ENCODE assay signal across 8 cellular contexts in genomic region chr1:44031051-44031899, GRCh38. TPM values are rescaled to one million over a fixed set of nuclear protein-coding genes. Genes with fewer than 3 reads are reported as not detected.
DNase-seq lines count a peak whose midpoint lies in the region; ATAC-seq and TF ChIP-seq lines count a peak whose summit lies in the region.

SLC6A9 (minus strand) TSS chr1:44031462; CDS start chr1:44024277, 7,185 bp downstream.

- no peaks in the 10 kb centered on the region for H3F3A ChIP-seq in Loucy (ENCODE audit: low read depth)

- ATAC-seq in GM18498 (IDR thresholded peaks at IDR 0.05; ENCODE audit: unreplicated experiment) (no peak), GM18858 (IDR thresholded peaks at IDR 0.05; ENCODE audit: unreplicated experiment) (no peak)

- peak within 1 kb of the TSS; percentile 18 to 61 for H2BK12ac ChIP-seq in mesenchymal stem cell (ENCODE audit: low read length in 2 of 2)

- H4K91ac ChIP-seq in mesenchymal stem cell (ENCODE audit: low read length), result peak within 1 kb of the TSS; percentile 52

- peak within 1 kb of the TSS; percentile 97 for H2AFZ ChIP-seq in Loucy (ENCODE audit: low read length)
- peak within 1 kb of the TSS; percentile 76 for H2AFZ ChIP-seq in mesenchymal stem cell (ENCODE audit: low read depth, low read length)

- H3K27me3 Mint-ChIP-seq in CD8-positive, alpha-beta memory T cell, result peaks cover 0 to 5% of the 10 kb centered on the region in 2 donors

- H4K20me1 ChIP-seq in Loucy (ENCODE audit: insufficient read depth, low read length, poor library complexity, severe bottlenecking), result no peaks in the 10 kb centered on the region

- H3K9ac ChIP-seq in Loucy (ENCODE audit: low read depth, low read length, poor library complexity, severe bottlenecking) (peak within 1 kb of the TSS; percentile 74), duodenal mucosa (ENCODE audit: low read depth in 1 of 2, low read length in 2 of 2) (peak within 1 kb of the TSS; percentile 45 to 70), mesenchymal stem cell (ENCODE audit: low read length) (peak within 1 kb of the TSS; percentile 82)

- H3K79me2 ChIP-seq in Loucy (ENCODE audit: insufficient read depth, low read length), result no peaks in the 10 kb centered on the region

- H3K4me1 ChIP-seq in CD8-positive, alpha-beta memory T cell (ENCODE audit: insufficient read depth, low read length), result peaks cover 8% of the 10 kb centered on the region
- H3K4me1 ChIP-seq in Loucy (ENCODE audit: insufficient read depth, low read length, poor library complexity, severe bottlenecking) (peaks cover 16% of the 10 kb centered on the region), duodenal mucosa (ENCODE audit: control insufficient read depth in 1 of 2, insufficient read depth in 2 of 2, low read length in 2 of 2) (peaks cover 44% of the 10 kb centered on the region in 2 donors), mesenchymal stem cell (ENCODE audit: control insufficient read depth, insufficient read depth, low read depth, low read length) (peaks cover 18% of the 10 kb centered on the region)

- no peaks in the 10 kb centered on the region for H3K27me3 ChIP-seq in CD8-positive, alpha-beta memory T cell (ENCODE audit: insufficient read depth, low read length, poor library complexity, severe bottlenecking)
- H3K27me3 ChIP-seq in Loucy (ENCODE audit: insufficient read depth, low read length, poor library complexity, severe bottlenecking), result no peaks in the 10 kb centered on the region
- no peaks in the 10 kb centered on the region for H3K27me3 ChIP-seq in duodenal mucosa (ENCODE audit: control insufficient read depth in 1 of 2, insufficient read depth in 2 of 2, low read length in 2 of 2)
- H3K27me3 ChIP-seq in mesenchymal stem cell (ENCODE audit: control insufficient read depth in 1 of 2, insufficient read depth in 1 of 2, low read length in 2 of 2), result no peaks in the 10 kb centered on the region

- peak within 1 kb of the TSS; percentile 82 to 87 for H3K18ac ChIP-seq in mesenchymal stem cell (ENCODE audit: low read depth in 1 of 2, low read length in 2 of 2)

- peak within 1 kb of the TSS; percentile 42 for H2BK120ac ChIP-seq in mesenchymal stem cell (ENCODE audit: low read depth, low read length)

- H3K9me3 Mint-ChIP-seq in CD8-positive, alpha-beta memory T cell, result no peaks in the 10 kb centered on the region

- H2BK15ac ChIP-seq in mesenchymal stem cell (ENCODE audit: low read depth, poor library complexity, severe bottlenecking), result peak within 1 kb of the TSS; percentile 44

- POLR2A ChIA-PET in CD8-positive, alpha-beta memory T cell (lab: Charles Lee), result interaction anchor here (0.6 to 2.0 kb wide), 2 partner anchors 381 to 1516 kb away, joined by 6 to 8 read pairs; partner anchors contain the start of gene KDM4A

- peak within 1 kb of the TSS in 1 of 2 experiments; percentile 70 for H3K23ac ChIP-seq in mesenchymal stem cell (ENCODE audit: low read length in 2 of 2)

- H3K9me2 ChIP-seq in Loucy (replicated peaks; ENCODE audit: low read depth, low read length), result no peaks in the 10 kb centered on the region

- peak within 1 kb of the TSS; percentile 84 for H3K4me2 ChIP-seq in Loucy (ENCODE audit: low read depth, low read length, poor library complexity, severe bottlenecking)
- peak within 1 kb of the TSS; percentile 94 for H3K4me2 ChIP-seq in mesenchymal stem cell (ENCODE audit: low read length, poor library complexity, severe bottlenecking)

- no peaks in the 10 kb centered on the region for H3K36me3 ChIP-seq in CD8-positive, alpha-beta memory T cell (ENCODE audit: insufficient read depth, low read length)
- H3K36me3 ChIP-seq in Loucy (ENCODE audit: insufficient read depth, low read length) (no peaks in the 10 kb centered on the region), duodenal mucosa (ENCODE audit: control insufficient read depth in 1 of 2, insufficient read depth in 2 of 2, low read length in 2 of 2) (no peaks in the 10 kb centered on the region), mesenchymal stem cell (ENCODE audit: control insufficient read depth in 1 of 2, insufficient read depth in 2 of 2, low read depth in 1 of 2, low read length in 2 of 2) (no peaks in the 10 kb centered on the region)

- peak within 1 kb of the TSS; percentile 23 for H2AK5ac ChIP-seq in mesenchymal stem cell (ENCODE audit: low read length, severe bottlenecking)

- peak within 1 kb of the TSS; percentile 64 for H3K27ac ChIP-seq in CD8-positive, alpha-beta memory T cell (ENCODE audit: low read depth, low read length)
- peak within 1 kb of the TSS; percentile 61 for H3K27ac ChIP-seq in duodenal mucosa (ENCODE audit: low read depth, low read length)
- peak within 1 kb of the TSS; percentile 73 for H3K27ac ChIP-seq in mesenchymal stem cell (ENCODE audit: low read length, poor library complexity, severe bottlenecking)

- DNase-seq in CD8-positive, alpha-beta memory T cell, result peak in 4 of 5 donors; percentile 46 to 81 (median 62)
- peak; percentile 19 to 29 for DNase-seq in activated CD4-positive, alpha-beta T cell treated with anti-CD3 and anti-CD28 coated beads, Interleukin-2, amount 50 U/mL, for 24 hours (ENCODE audit: low read depth in 1 of 2, low spot score in 1 of 2)
- peak; percentile 80 for DNase-seq in mesenchymal stem cell
- peak; percentile 34 for DNase-seq in stimulated activated CD8-positive, alpha-beta memory T cell treated with anti-CD3 and anti-CD28 coated beads, Interleukin-4, amount 100 ng/mL, for 24 hours (ENCODE audit: low read depth)

- peak within 1 kb of the TSS; percentile 66 for H4K8ac ChIP-seq in mesenchymal stem cell (ENCODE audit: low read length)

- CTCF ChIA-PET in CD8-positive, alpha-beta memory T cell (lab: Charles Lee), result interaction anchor here (1.0 to 1.6 kb wide), 3 partner anchors 10 to 85 kb away, joined by 3 to 13 read pairs (median 4); no protein-coding TSS in a partner anchor

- H3K4ac ChIP-seq in mesenchymal stem cell (ENCODE audit: low read depth in 1 of 2, low read length in 2 of 2), result peak within 1 kb of the TSS; percentile 66 to 92

- 1% methylated on average over 34 of the region's 55 CpGs for WGBS in mesenchymal stem cell

- no peak for TF ChIP-seq CTCF in Loucy (conservative IDR thresholded peaks at IDR 0.05; ENCODE audit: low read length)

- peak within 1 kb of the TSS; percentile 66 for H3K4me3 ChIP-seq in CD8-positive, alpha-beta memory T cell (ENCODE audit: low read length)
- H3K4me3 ChIP-seq in Loucy (ENCODE audit: low read length, poor library complexity, severe bottlenecking), result peak within 1 kb of the TSS; percentile 82
- peak within 1 kb of the TSS; percentile 74 to 77 for H3K4me3 ChIP-seq in duodenal mucosa (ENCODE audit: low read depth in 1 of 2, low read length in 2 of 2)
- H3K4me3 ChIP-seq in mesenchymal stem cell (ENCODE audit: insufficient read depth in 1 of 2, low read depth in 1 of 2, low read length in 2 of 2), result peak within 1 kb of the TSS; percentile 81 to 82

- H3K79me1 ChIP-seq in mesenchymal stem cell (replicated peaks; ENCODE audit: low read length, poor library complexity, severe bottlenecking), result no peaks in the 10 kb centered on the region

- H3K27ac Mint-ChIP-seq in CD8-positive, alpha-beta memory T cell, result peak within 1 kb of the TSS; percentile 66 to 92 (median 87)

- no peaks in the 10 kb centered on the region for H3K9me3 ChIP-seq in CD8-positive, alpha-beta memory T cell (ENCODE audit: low read length)
- H3K9me3 ChIP-seq in Loucy (ENCODE audit: insufficient read depth, low read depth, low read length) (no peaks in the 10 kb centered on the region), duodenal mucosa (ENCODE audit: control insufficient read depth in 1 of 2, low read length in 2 of 2) (no peaks in the 10 kb centered on the region), mesenchymal stem cell (ENCODE audit: control insufficient read depth, low read length) (no peaks in the 10 kb centered on the region)

- H3K14ac ChIP-seq in mesenchymal stem cell (ENCODE audit: low read length in 2 of 2), result peak within 1 kb of the TSS in 1 of 2 experiments; percentile 96

- H3K4me1 Mint-ChIP-seq in CD8-positive, alpha-beta memory T cell, result peaks cover 17 to 37% (median 20%) of the 10 kb centered on the region in 3 donors

- H3K4me3 Mint-ChIP-seq in CD8-positive, alpha-beta memory T cell, result peak within 1 kb of the TSS; percentile 84 to 93 (median 87)

- peak within 1 kb of the TSS; percentile 37 for H2BK5ac ChIP-seq in mesenchymal stem cell (ENCODE audit: low read depth, low read length, poor library complexity, severe bottlenecking)

- peaks cover 0 to 2% (median 0%) of the 10 kb centered on the region in 3 donors for H3K36me3 Mint-ChIP-seq in CD8-positive, alpha-beta memory T cell

RNA-seq across cellular contexts. Expression of gene SLC6A9, which starts in this region (rescaled TPM):
- 1 to 10 TPM; 6.8 to 7.3 TPM for total RNA-seq in CD8-positive, alpha-beta memory T cell
- polyA plus RNA-seq in CD8-positive, alpha-beta memory T cell, result 0.21 TPM
- polyA plus RNA-seq in mesenchymal stem cell (2013, experiment 1 of 2), result 18.3 TPM
- polyA plus RNA-seq in mesenchymal stem cell (2013, experiment 2 of 2), result 17.6 TPM

Comparison
In these comparisons a context has a peak if more than half of its experiments do, and no peak if none do; other contexts are left out.
1. DNase-seq: peak in every context shown above with its lines; median percentile 80 in mesenchymal stem cell; 62 in CD8-positive, alpha-beta memory T cell; 34 in stimulated activated CD8-positive, alpha-beta memory T cell treated with anti-CD3 and anti-CD28 coated beads, Interleukin-4, amount 100 ng/mL, for 24 hours; 24 in activated CD4-positive, alpha-beta T cell treated with anti-CD3 and anti-CD28 coated beads, Interleukin-2, amount 50 U/mL, for 24 hours.